In the genomic region with DNA sequence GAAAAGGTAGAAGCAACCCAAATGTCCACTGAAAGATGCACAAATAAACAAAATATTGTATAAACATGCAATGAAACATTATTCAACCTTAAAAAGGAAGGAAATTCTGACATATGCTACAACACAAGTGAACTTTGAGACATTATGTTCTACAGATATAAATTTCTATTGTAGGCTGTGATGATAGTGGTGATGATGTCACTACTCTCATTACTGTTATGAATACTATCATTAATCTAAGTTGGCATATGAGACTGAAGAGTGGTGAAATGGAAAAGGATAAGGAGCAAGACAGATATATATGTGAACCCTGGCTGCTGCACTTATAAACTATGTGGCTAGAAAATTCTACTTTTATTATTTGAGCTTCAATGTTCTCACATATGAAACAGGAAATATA, we compare ENCODE assay signal across 35 cellular contexts.
"Had no signal": no experiment of that assay in that cellular context is flagged by ENCODE, and none has a peak within 500 bp of the region (broad histone marks: within the 10 kb centered on the region; RNA-seq: fewer than 3 reads in every experiment).

No MANE protein-coding gene starts in this region.

- H3K4me1 ChIP-seq: adrenal gland, body of pancreas had no signal

- H3K9me3 ChIP-seq: adrenal gland, body of pancreas had no signal

- H3K36me3 ChIP-seq: adrenal gland, brain microvascular endothelial cell, cardiac muscle cell had no signal

- H3K27ac ChIP-seq: adrenal gland, body of pancreas, brain microvascular endothelial cell, cardiac muscle cell, VCaP had no signal

- FAIRE-seq: astrocyte, bronchial epithelial cell, TTC549 had no signal

- H3K27me3 ChIP-seq: adrenal gland, body of pancreas, brain microvascular endothelial cell, cardiac muscle cell had no signal

- DNase-seq: activated B cell treated with CpG ODN at 0.5 μM for 24 hours; activated CD4-positive, alpha-beta memory T cell treated with anti-CD3 and anti-CD28 coated beads for 36 hours; activated CD4-positive, alpha-beta T cell treated with anti-CD3 and anti-CD28 coated beads for 4 hours; activated CD4-positive, alpha-beta T cell treated with anti-CD3 and anti-CD28 coated beads, Interleukin-2, amount 10 ng/mL, durations not matched to agents 24 days and 14 days; activated CD4-positive, alpha-beta T cell treated with anti-CD3 and anti-CD28 coated beads, Interleukin-2, amount 50 U/mL, for 1 hour; activated CD4-positive, alpha-beta T cell treated with anti-CD3 and anti-CD28 coated beads, Interleukin-2, amount 50 U/mL, for 4 hours; activated CD4-positive, CD25-positive, alpha-beta regulatory T cell treated with anti-CD3 and anti-CD28 coated beads, Interleukin-2, amount 50 U/mL, for 72 hours; activated CD8-positive, alpha-beta memory T cell treated with anti-CD3 and anti-CD28 coated beads, Interleukin-2, amount 50 U/mL, for 4 hours; activated CD8-positive, alpha-beta T cell treated with anti-CD3 and anti-CD28 coated beads for 36 hours; activated effector memory CD4-positive, alpha-beta T cell treated with anti-CD3 and anti-CD28 coated beads, Interleukin-2, amount 50 U/mL, for 16 hours; activated gamma-delta T cell treated with Interleukin-2 at 50 U/mL for 16 hours; activated naive CD4-positive, alpha-beta T cell; activated naive CD4-positive, alpha-beta T cell treated with anti-CD3 and anti-CD28 coated beads for 36 hours; activated naive CD4-positive, alpha-beta T cell treated with anti-CD3 and anti-CD28 coated beads, Interleukin-2, amount 50 U/mL, for 16 hours; activated naive CD8-positive, alpha-beta T cell treated with anti-CD3 and anti-CD28 coated beads for 36 hours; activated T-cell treated with anti-CD3 and anti-CD28 coated beads for 4 hours; activated T-cell treated with anti-CD3 and anti-CD28 coated beads, Interleukin-2, amount 50 U/mL, for 24 hours; activated T-cell treated with anti-CD3 and anti-CD28 coated beads, Interleukin-2, amount 50 U/mL, for 48 hours; adrenal gland; amniotic stem cell; aorta; body of pancreas; brain microvascular endothelial cell; caudate nucleus; cerebellar nuclear complex; T-helper 1 cell; T-helper 2 cell; T-helper 9 cell had no signal

- H3K4me3 ChIP-seq: adrenal gland, body of pancreas, cardiac muscle cell had no signal

- ATAC-seq: activated CD8-positive, alpha-beta T cell treated with anti-CD3 and anti-CD28 coated beads for 36 hours; activated naive CD4-positive, alpha-beta T cell treated with anti-CD3 and anti-CD28 coated beads, Interleukin-2, amount 50 U/mL, for 72 hours; activated T-helper 17 cell treated with anti-CD3 and anti-CD28 coated beads, Interleukin-2, amount 50 U/mL, for 72 hours; body of pancreas had no signal
